Comparison of ENCODE assay signal across 7 cellular contexts in genomic region chr19:43668406-43669158, GRCh38. TPM values are rescaled to one million over a fixed set of nuclear protein-coding genes. Genes with fewer than 3 reads are reported as not detected.
DNase-seq lines count a peak whose midpoint lies in the region; ATAC-seq and TF ChIP-seq lines count a peak whose summit lies in the region.

No MANE protein-coding gene starts in this region.

- H3K4me1 ChIP-seq in iPS DF 6.9 (ENCODE audit: control insufficient read depth, insufficient read depth, low read length) (peaks cover 6% of the 10 kb centered on the region), gastrocnemius medialis (peaks cover 2 to 5% of the 10 kb centered on the region in 2 donors)

- peak; percentile 54 to 84 for TF ChIP-seq POLR2A in gastrocnemius medialis (IDR thresholded peaks at IDR 0.05)

- intact Hi-C loops in gastrocnemius medialis (cut with DNase I; ENCODE audit: low total_unique reads) = loop anchor here (2.0 kb wide), 1 partner anchor 32 kb away; no protein-coding TSS in a partner anchor

- in situ Hi-C loops in brain microvascular endothelial cell (cut with HindIII; ENCODE audit: low pct_ligation_motif_present, low sequenced_read_pairs) (no loop called here), gastrocnemius medialis (cut with MboI; ENCODE audit: low sequenced_read_pairs in 4 of 4) (loop anchor here in 1 of 4 donors (25.0 kb wide), 2 partner anchors 131 to 231 kb away; partner anchors contain the start of genes ETHE1 and ZNF575)

- H3K27me3 ChIP-seq in brain microvascular endothelial cell (replicated peaks) (no peaks in the 10 kb centered on the region), iPS DF 6.9 (ENCODE audit: control insufficient read depth, insufficient read depth, low read length) (no peaks in the 10 kb centered on the region), gastrocnemius medialis (peaks cover 15 to 35% (median 27%) of the 10 kb centered on the region in 3 donors)

- WGBS in iPS DF 6.9 (ENCODE audit: insufficient coverage, insufficient read length) = no CpG with 5 or more reads among the region's 47 CpGs

- ATAC-seq in GM18508 (IDR thresholded peaks at IDR 0.05; ENCODE audit: insufficient read depth, unreplicated experiment) = peak; percentile 77
- peak; percentile 83 for ATAC-seq in HG02981 (IDR thresholded peaks at IDR 0.05; ENCODE audit: unreplicated experiment)
- ATAC-seq in gastrocnemius medialis = peak; percentile 94

- no peak for TF ChIP-seq CTCF in brain microvascular endothelial cell (IDR thresholded peaks at IDR 0.05; ENCODE audit: low read depth, low read length, missing control alignments)
- TF ChIP-seq CTCF in gastrocnemius medialis (IDR thresholded peaks at IDR 0.05 in 4 of 5, conservative IDR thresholded peaks at IDR 0.05 in 1 of 5) = no peak

- H3K27ac ChIP-seq in brain microvascular endothelial cell = peak overlapping the region; percentile 87
- no peak overlapping the region for H3K27ac ChIP-seq in iPS DF 6.9 (ENCODE audit: low read length)
- H3K27ac ChIP-seq in gastrocnemius medialis = peak overlapping the region; percentile 74 to 87 (median 86)

- DNase-seq in NCI-H2029 (lab: John Stamatoyannopoulos, UW) = peak; percentile 100
- DNase-seq in UCSD-AML1 (lab: John Stamatoyannopoulos, UW; ENCODE audit: unreplicated experiment) = peak; percentile 100
- DNase-seq in brain microvascular endothelial cell = peak; percentile 98
- DNase-seq in iPS DF 6.9 (ENCODE audit: low read depth, low spot score) = peak; percentile 96
- peak; percentile 92 to 93 for DNase-seq in gastrocnemius medialis

- H3K9me3 ChIP-seq in iPS DF 6.9 (ENCODE audit: control insufficient read depth, insufficient read depth, low read length) = no peaks in the 10 kb centered on the region
- H3K9me3 ChIP-seq in gastrocnemius medialis = no peaks in the 10 kb centered on the region

- H3K4me3 ChIP-seq in brain microvascular endothelial cell (ENCODE audit: low read depth, low read length) (peak overlapping the region; percentile 98), iPS DF 6.9 (ENCODE audit: low read length) (peak overlapping the region; percentile 41; the same call in 1 of the 2 replicates), gastrocnemius medialis (peak overlapping the region; percentile 50 to 68 (median 60))

- peaks cover 37% of the 10 kb centered on the region for H3K36me3 ChIP-seq in brain microvascular endothelial cell (replicated peaks)
- H3K36me3 ChIP-seq in iPS DF 6.9 (ENCODE audit: control insufficient read depth, insufficient read depth, low read length) = peaks cover 4% of the 10 kb centered on the region; the same call in 1 of the 2 replicates
- no peaks in the 10 kb centered on the region for H3K36me3 ChIP-seq in gastrocnemius medialis

RNA-seq across cellular contexts. Expression of gene PLAUR, which starts 1.4 kb away (rescaled TPM):
- 1 to 10 TPM in 3 of 4 donors, under 1 TPM in 1; 0.41 to 8.7 (median 3.4) TPM for total RNA-seq in gastrocnemius medialis

RNA-seq across cellular contexts. Expression of gene CADM4, which starts 28.9 kb away (rescaled TPM):
- total RNA-seq in gastrocnemius medialis = 1 to 10 TPM; 2.6 to 4.5 (median 4.2) TPM

RNA-seq across cellular contexts. Expression of gene IRGC, which starts 47.3 kb away (rescaled TPM):
- total RNA-seq in gastrocnemius medialis = not detected

RNA-seq across cellular contexts. Expression of gene ZNF428, which starts 49.2 kb away (rescaled TPM):
- 10 to 100 TPM; 15.4 to 26.7 (median 20.0) TPM for total RNA-seq in gastrocnemius medialis

RNA-seq across cellular contexts. Expression of gene SRRM5, which starts 56.7 kb away (rescaled TPM):
- total RNA-seq in gastrocnemius medialis = under 1 TPM in 3 of 4 donors, not detected in 1; 0.09 to 0.49 (median 0.25) TPM

Comparison
In these comparisons a context has a peak if more than half of its experiments do, and no peak if none do; other contexts are left out.
1. H3K4me3 ChIP-seq: peak in every context shown above with its lines; median percentile 98 in brain microvascular endothelial cell; 60 in gastrocnemius medialis; 41 in iPS DF 6.9.